27 cellular contexts compared by ENCODE assay signal in the genomic region with DNA sequence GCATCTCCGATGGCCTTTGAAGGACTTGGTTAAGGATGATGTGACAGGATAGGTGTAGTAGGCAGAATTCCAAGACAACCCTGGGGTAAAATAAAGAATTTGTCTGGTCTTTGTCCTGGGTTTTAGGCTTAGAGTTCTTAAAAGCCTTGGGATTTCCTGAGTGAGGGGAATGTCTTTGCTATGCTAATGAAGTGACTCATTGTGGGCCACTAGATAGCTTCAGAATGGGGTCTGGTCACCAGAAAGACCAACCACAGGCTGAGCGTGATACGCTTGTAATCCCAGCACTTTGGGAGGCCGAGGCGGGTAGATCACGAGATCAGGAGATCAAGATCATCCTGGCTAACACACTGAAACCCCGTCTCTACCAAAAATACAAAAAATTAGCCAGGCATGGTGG.
"Had no signal": no experiment of that assay in that cellular context is flagged by ENCODE, and none has a peak within 500 bp of the region (broad histone marks: within the 10 kb centered on the region; RNA-seq: fewer than 3 reads in every experiment).

No MANE protein-coding gene starts in this region.

- H3K27ac ChIP-seq: coronary artery, esophagus muscularis mucosa, foreskin keratinocyte, gastroesophageal sphincter, heart left ventricle, hepatocyte, left lung, ovary, psoas muscle, sigmoid colon, stomach, thyroid gland had no signal

- H3K27me3 ChIP-seq: foreskin keratinocyte, hepatocyte, left lung, ovary, sigmoid colon, stomach, thyroid gland had no signal

- H3K27ac Mint-ChIP-seq: naive thymus-derived CD8-positive, alpha-beta T cell; nephron progenitor cell; stimulated activated effector memory CD8-positive, alpha-beta T cell treated with anti-CD3 and anti-CD28 coated beads, Interleukin-12 subunit alpha, Interleukin-12 subunit beta, amount 100 ng/mL, for 72 hours; type B pancreatic cell had no signal

- H3K36me3 ChIP-seq: esophagus muscularis mucosa, gastroesophageal sphincter, heart left ventricle, left lung, ovary, sigmoid colon, stomach, thyroid gland had no signal

- H3K4me1 ChIP-seq: foreskin keratinocyte, psoas muscle, sigmoid colon, thyroid gland had no signal

- H3K9me3 ChIP-seq: ovary, psoas muscle, sigmoid colon, stomach, thyroid gland had no signal

- H3K4me1 Mint-ChIP-seq: naive thymus-derived CD8-positive, alpha-beta T cell; nephron progenitor cell; stimulated activated effector memory CD8-positive, alpha-beta T cell treated with anti-CD3 and anti-CD28 coated beads, Interleukin-12 subunit alpha, Interleukin-12 subunit beta, amount 100 ng/mL, for 72 hours had no signal

- H3K4me3 ChIP-seq: coronary artery, esophagus muscularis mucosa, gastroesophageal sphincter, heart left ventricle, hepatocyte, left lung, ovary, psoas muscle, sigmoid colon, stomach, thyroid gland had no signal

- FAIRE-seq: endothelial cell of umbilical vein, keratinocyte had no signal

- H3K79me2 ChIP-seq: hepatocyte had no signal

- H3K4me2 ChIP-seq: hepatocyte had no signal

- H3K4me3 Mint-ChIP-seq: naive thymus-derived CD8-positive, alpha-beta T cell; nephron progenitor cell; stimulated activated effector memory CD8-positive, alpha-beta T cell treated with anti-CD3 and anti-CD28 coated beads, Interleukin-12 subunit alpha, Interleukin-12 subunit beta, amount 100 ng/mL, for 72 hours; type B pancreatic cell had no signal

- H3K36me3 Mint-ChIP-seq: stimulated activated effector memory CD8-positive, alpha-beta T cell treated with anti-CD3 and anti-CD28 coated beads, Interleukin-12 subunit alpha, Interleukin-12 subunit beta, amount 100 ng/mL, for 72 hours; type B pancreatic cell had no signal

- ATAC-seq: foreskin keratinocyte; gastroesophageal sphincter; heart left ventricle; left cardiac atrium; left lung; naive thymus-derived CD8-positive, alpha-beta T cell; psoas muscle; right cardiac atrium; stimulated activated effector memory CD8-positive, alpha-beta T cell treated with anti-CD3 and anti-CD28 coated beads, Interleukin-12 subunit alpha, Interleukin-12 subunit beta, amount 100 ng/mL, for 72 hours had no signal

- DNase-seq: dermis blood vessel endothelial cell; effector memory CD4-positive, alpha-beta T cell; foreskin keratinocyte; heart left ventricle; left cardiac atrium; left lung; naive thymus-derived CD8-positive, alpha-beta T cell; nephron progenitor cell; occipital lobe; ovary; posterior cingulate gyrus; psoas muscle; right cardiac atrium; sigmoid colon; stimulated activated CD4-positive, alpha-beta T cell treated with anti-CD3 and anti-CD28 coated beads, Interleukin-2, amount 100 ng/mL, for 24 hours; stimulated activated CD4-positive, alpha-beta T cell treated with anti-CD3 and anti-CD28 coated beads, Interleukin-4, amount 100 ng/mL, for 24 hours; stimulated activated naive CD4-positive, alpha-beta T cell treated with Interleukin-2 at 50 U/mL for 16 hours; stomach; thyroid gland had no signal

- H2AFZ ChIP-seq: hepatocyte had no signal
